10 cellular contexts compared by ENCODE assay signal in the genomic region with DNA sequence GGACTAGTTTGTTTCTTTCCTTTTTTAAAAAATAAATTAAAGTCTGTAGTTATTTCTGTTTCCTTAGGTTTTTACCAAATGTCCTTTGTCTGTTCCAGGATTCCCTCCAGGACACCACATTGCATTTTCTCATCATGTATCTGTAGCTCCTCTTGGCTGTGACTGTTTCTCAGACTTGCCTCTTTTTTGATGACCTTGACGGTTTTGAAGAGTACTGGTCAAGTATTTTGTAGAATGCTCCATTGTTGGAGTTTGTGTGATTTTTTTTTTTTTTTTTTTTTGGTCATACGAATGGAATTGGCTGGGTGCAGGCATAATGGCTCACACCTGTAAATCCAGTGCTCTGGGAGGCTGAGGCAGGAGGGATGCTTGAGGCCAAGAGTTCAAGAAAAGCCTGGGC.
"Had no signal": no experiment of that assay in that cellular context is flagged by ENCODE, and none has a peak within 500 bp of the region (broad histone marks: within the 10 kb centered on the region; RNA-seq: fewer than 3 reads in every experiment).

No MANE protein-coding gene starts in this region.

- H3K4me3 ChIP-seq: GM23248, GM23338, HAP-1 had no signal

- H3K36me3 ChIP-seq: HAP-1 had no signal

- H3K27ac ChIP-seq: GM23248 had no signal

- ATAC-seq: GM23338, HCT116 had no signal

- H3K4me1 ChIP-seq: HAP-1 had no signal

- H3K4me2 ChIP-seq: GM23338 had no signal

- FAIRE-seq: H1, H54 had no signal

- H2AFZ ChIP-seq: GM23248, GM23338 had no signal

- DNase-seq: GM23248, H7, H9, HCEC 1CT, HFFc6 had no signal

- H3K9ac ChIP-seq: GM23248 had no signal

- H3K9me3 ChIP-seq: HAP-1 had no signal
